ENCODE assay signal across 8 cellular contexts in the genomic region with DNA sequence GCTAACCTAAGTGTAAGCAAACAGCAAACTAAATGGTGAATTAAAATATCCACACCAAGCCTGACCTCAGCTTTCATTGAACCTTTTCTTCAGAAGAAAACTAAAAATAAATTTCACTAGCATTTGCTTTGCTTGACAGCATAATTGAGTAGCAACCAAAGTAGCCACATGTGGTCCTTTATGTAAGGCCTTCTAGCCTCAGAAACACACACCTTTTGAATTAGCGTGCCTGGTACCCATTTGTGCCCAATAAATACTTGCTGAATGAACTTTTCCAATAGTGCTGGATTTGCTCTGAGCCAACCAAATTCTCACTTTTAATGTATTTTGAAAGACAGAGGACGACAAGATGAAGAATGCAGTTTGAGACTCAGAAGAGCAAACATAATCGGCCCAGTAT. TPM values are rescaled to one million over a fixed set of nuclear protein-coding genes. Genes with fewer than 3 reads are reported as not detected.
A peak's percentile ranks its signal among the peaks of the same experiment; 100 is the strongest.
DNase-seq lines count a peak whose midpoint lies in the region; ATAC-seq and TF ChIP-seq lines count a peak whose summit lies in the region.

No MANE protein-coding gene starts in this region.

- no peak for ATAC-seq in activated naive CD4-positive, alpha-beta T cell treated with anti-CD3 and anti-CD28 coated beads, Interleukin-2, amount 50 U/mL, for 72 hours
- ATAC-seq in left lung (no peak), upper lobe of right lung (no peak), GM21381 (IDR thresholded peaks at IDR 0.05; ENCODE audit: unreplicated experiment) (no peak)

- peak overlapping the region; percentile 5 to 99 for H3K27ac Mint-ChIP-seq in activated naive CD4-positive, alpha-beta T cell treated with anti-CD3 and anti-CD28 coated beads, Interleukin-2, amount 50 U/mL, for 72 hours

- peak overlapping the region; percentile 72 to 76 for H3K4me3 ChIP-seq in left lung
- peak overlapping the region; percentile 87 for H3K4me3 ChIP-seq in upper lobe of right lung

- H3K4me1 ChIP-seq in left lung (peaks cover 16 to 40% of the 10 kb centered on the region in 2 donors), upper lobe of right lung (peaks cover 35% of the 10 kb centered on the region)

- CTCF ChIA-PET in HEK293T (lab: Yijun Ruan, JAX), result no interaction called here

- intact Hi-C loops in left lung (cut with DNase I) (loop anchor here in 1 of 2 donors (5.0 to 10.0 kb wide), 2 partner anchors 70 to 137 kb away; no protein-coding TSS in a partner anchor), upper lobe of right lung (cut with DNase I) (no loop called here)

- no peak overlapping the region for H3K27ac ChIP-seq in left lung
- peak overlapping the region; percentile 96 for H3K27ac ChIP-seq in upper lobe of right lung

- TF ChIP-seq CTCF in left lung (IDR thresholded peaks at IDR 0.05) (no peak), upper lobe of right lung (IDR thresholded peaks at IDR 0.05) (no peak)

- peaks cover 26 to 29% of the 10 kb centered on the region in 2 donors for H3K36me3 Mint-ChIP-seq in activated naive CD4-positive, alpha-beta T cell treated with anti-CD3 and anti-CD28 coated beads, Interleukin-2, amount 50 U/mL, for 72 hours

- H3K36me3 ChIP-seq in left lung, result no peaks in the 10 kb centered on the region
- no peaks in the 10 kb centered on the region for H3K36me3 ChIP-seq in upper lobe of right lung

- H3K9me3 Mint-ChIP-seq in activated naive CD4-positive, alpha-beta T cell treated with anti-CD3 and anti-CD28 coated beads, Interleukin-2, amount 50 U/mL, for 72 hours, result no peaks in the 10 kb centered on the region

- DNase-seq in A172 (ENCODE audit: low spot score) (peak; percentile 2), HEK293T (ENCODE audit: extremely low spot score) (no peak), left lung (no peak), upper lobe of right lung (no peak), COR-L47 (lab: John Stamatoyannopoulos, UW) (no peak), iPS-NIHi7 (ENCODE audit: extremely low spot score) (no peak)
- no peak for DNase-seq in activated naive CD4-positive, alpha-beta T cell treated with anti-CD3 and anti-CD28 coated beads, Interleukin-2, amount 50 U/mL, for 72 hours (ENCODE audit: low spot score in 2 of 2)

- no peaks in the 10 kb centered on the region for H3K27me3 ChIP-seq in left lung
- H3K27me3 ChIP-seq in upper lobe of right lung, result no peaks in the 10 kb centered on the region

- H3K9me3 ChIP-seq in left lung, result no peaks in the 10 kb centered on the region
- H3K9me3 ChIP-seq in upper lobe of right lung, result no peaks in the 10 kb centered on the region

- POLR2A ChIA-PET in HEK293T (lab: Yijun Ruan, JAX), result no interaction called here

TF ChIP-seq in HEK293T, 16 proteins besides CTCF, POLR2A, EP300 and RAD21:
- TF ChIP-seq ARNT (IDR thresholded peaks at IDR 0.05) (peak; percentile 58; the same call in 1 of the 2 replicates), FOXA1 (IDR thresholded peaks at IDR 0.05) (no peak), ELF4 (IDR thresholded peaks at IDR 0.05) (no peak)
- TF ChIP-seq, protein P1, sequence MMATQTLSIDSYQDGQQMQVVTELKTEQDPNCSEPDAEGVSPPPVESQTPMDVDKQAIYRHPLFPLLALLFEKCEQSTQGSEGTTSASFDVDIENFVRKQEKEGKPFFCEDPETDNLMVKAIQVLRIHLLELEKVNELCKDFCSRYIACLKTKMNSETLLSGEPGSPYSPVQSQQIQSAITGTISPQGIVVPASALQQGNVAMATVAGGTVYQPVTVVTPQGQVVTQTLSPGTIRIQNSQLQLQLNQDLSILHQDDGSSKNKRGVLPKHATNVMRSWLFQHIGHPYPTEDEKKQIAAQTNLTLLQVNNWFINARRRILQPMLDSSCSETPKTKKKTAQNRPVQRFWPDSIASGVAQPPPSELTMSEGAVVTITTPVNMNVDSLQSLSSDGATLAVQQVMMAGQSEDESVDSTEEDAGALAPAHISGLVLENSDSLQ (IDR thresholded peaks at IDR 0.05), result peak; percentile 69

RNA-seq across cellular contexts. Expression of a gene that starts 2.1 kb away (rescaled TPM):
- total RNA-seq in A172 (2014; rRNA removed; shearing (Covaris generic)), result 12.3 and 12.9 TPM in 2 replicates
- total RNA-seq in activated naive CD4-positive, alpha-beta T cell treated with anti-CD3 and anti-CD28 coated beads, Interleukin-2, amount 50 U/mL, for 72 hours, result 10 to 100 TPM; 46.5 to 65.8 TPM
- 10 to 100 TPM; 48.8 to 57.7 TPM for total RNA-seq in left lung
- total RNA-seq in upper lobe of right lung, result 63.0 TPM
